In genomic region chr3:155854147-155854940, GRCh38 we compare ENCODE assay signal across 8 cellular contexts. TPM values are rescaled to one million over a fixed set of nuclear protein-coding genes. Genes with fewer than 3 reads are reported as not detected.
DNase-seq lines count a peak whose midpoint lies in the region; ATAC-seq, FAIRE-seq and TF ChIP-seq lines count a peak whose summit lies in the region.

SLC33A1 (minus strand) TSS chr3:155854427; CDS start chr3:155853997, 430 bp downstream.

- peaks cover 24% of the 10 kb centered on the region for H3K4me1 Mint-ChIP-seq in WTC11

- peaks cover 5% of the 10 kb centered on the region; the same call in 1 of the 2 replicates for H3K9me3 ChIP-seq in AG04450 (ENCODE audit: control insufficient read depth, insufficient read depth, low read length)
- no peaks in the 10 kb centered on the region for H3K9me3 ChIP-seq in small intestine (ENCODE audit: control insufficient read depth, low read depth)

- POLR2A ChIA-PET in AG04450 (lab: Yijun Ruan, JAX), result interaction anchor here (0.5 to 1.8 kb wide), 5 partner anchors 13 to 92 kb away, joined by 3 to 7 read pairs (median 4); partner anchors contain the start of genes C3orf33 and GMPS
- POLR2A ChIA-PET in WTC11 (lab: Charles Lee), result interaction anchor here (0.6 to 1.1 kb wide), 3 partner anchors 15 to 108 kb away, joined by 3 to 5 read pairs (median 4); partner anchors contain the start of gene C3orf33

- DNase-seq in AG04450 (ENCODE audit: low read depth, low spot score) (peak; percentile 98), NCI-H226 (peak; percentile 98), WTC11 (ENCODE audit: low spot score) (peak; percentile 97), cardiac fibroblast (ENCODE audit: low read depth in 2 of 2) (peak; percentile 100), iPS-NIHi11 (ENCODE audit: low spot score) (peak; percentile 98), small intestine (peak; percentile 100)

- whole genome bisulfite sequencing in small intestine, 3 donors, result 0 to 1% (median 0%) methylated on average over 50 of the region's 50 CpGs

- H3K27me3 Mint-ChIP-seq in WTC11 (ENCODE audit: low read depth), result peaks cover 8% of the 10 kb centered on the region; the same call in 1 of the 2 replicates

- FAIRE-seq in small intestine (lab: Jason Lieb, UNC), result no peak

- H3K4me3 ChIP-seq in AG04450 (ENCODE audit: low read depth, low read length), result peak within 1 kb of the TSS; percentile 97
- peak within 1 kb of the TSS; percentile 97 to 98 for H3K4me3 ChIP-seq in cardiac fibroblast (replicated peaks in 1 of 2; ENCODE audit: low read depth in 2 of 2, low read length in 2 of 2)
- H3K4me3 ChIP-seq in small intestine (ENCODE audit: low read depth in 1 of 2, low read length in 2 of 2), result peak within 1 kb of the TSS; percentile 82 to 94

- H3K27me3 ChIP-seq in AG04450 (ENCODE audit: control insufficient read depth, insufficient read depth, low read length) (no peaks in the 10 kb centered on the region), small intestine (ENCODE audit: control insufficient read depth in 2 of 2, insufficient read depth in 2 of 2, low read length in 2 of 2) (no peaks in the 10 kb centered on the region)

- H3K9me3 Mint-ChIP-seq in WTC11, result no peaks in the 10 kb centered on the region

- no peak for TF ChIP-seq CTCF in AG04450 (IDR thresholded peaks at IDR 0.05; ENCODE audit: low read depth, low read length)
- no peak for TF ChIP-seq CTCF in WTC11 (IDR thresholded peaks at IDR 0.05)
- no peak for TF ChIP-seq CTCF in cardiac fibroblast (IDR thresholded peaks at IDR 0.05; ENCODE audit: low read depth, low read length)

- peak within 1 kb of the TSS; percentile 97 for H3K4me3 Mint-ChIP-seq in WTC11

- peaks cover 2 to 12% of the 10 kb centered on the region in 2 donors for H3K4me1 ChIP-seq in small intestine (ENCODE audit: control insufficient read depth in 2 of 2, insufficient read depth in 1 of 2, low read depth in 1 of 2, low read length in 1 of 2)

- H3K27ac ChIP-seq in AG04450 (ENCODE audit: low read depth, low read length), result peak within 1 kb of the TSS; percentile 98
- peak within 1 kb of the TSS; percentile 94 to 99 for H3K27ac ChIP-seq in small intestine (ENCODE audit: low read depth in 1 of 2, low read length in 1 of 2)

- ATAC-seq in GM18909 (IDR thresholded peaks at IDR 0.05; ENCODE audit: poor library complexity, unreplicated experiment) (peak; percentile 95), HG03175 (IDR thresholded peaks at IDR 0.05; ENCODE audit: unreplicated experiment) (peak; percentile 94), WTC11 (peak; percentile 96)

- no peaks in the 10 kb centered on the region for H3K36me3 ChIP-seq in small intestine (ENCODE audit: control insufficient read depth in 2 of 2, insufficient read depth in 2 of 2, low read length in 2 of 2)

- peak within 1 kb of the TSS; percentile 98 for H3K27ac Mint-ChIP-seq in WTC11

- CTCF ChIA-PET in AG04450 (lab: Charles Lee), result interaction anchor here (5.9 kb wide), 1 partner anchor 49 kb away, joined by 40 read pairs; the partner anchor contains the start of gene C3orf33
- CTCF ChIA-PET in WTC11 (lab: Charles Lee), result interaction anchor here (1.2 to 2.4 kb wide), 3 partner anchors 16 to 48 kb away, joined by 5 to 31 read pairs (median 9); partner anchors contain the start of genes C3orf33 and GMPS

- no peaks in the 10 kb centered on the region for H3K36me3 Mint-ChIP-seq in WTC11

TF ChIP-seq in WTC11, 78 proteins besides CTCF, POLR2A, EP300 and RAD21 (continues in another document):
- peak; percentile 62 for TF ChIP-seq FOXP4 (CRISPR knock-in tag; IDR thresholded peaks at IDR 0.05)
- peak; percentile 25; the same call in 1 of the 2 replicates for TF ChIP-seq SMAD3 (CRISPR knock-in tag; IDR thresholded peaks at IDR 0.05; ENCODE audit: borderline replicate concordance)
- TF ChIP-seq ZNF138 (CRISPR knock-in tag; conservative IDR thresholded peaks at IDR 0.05), result no peak
- peak; percentile 83; the same call in 1 of the 2 replicates for TF ChIP-seq ARID4B (CRISPR knock-in tag; IDR thresholded peaks at IDR 0.05; ENCODE audit: borderline replicate concordance)
- TF ChIP-seq ZNF232 (CRISPR knock-in tag; IDR thresholded peaks at IDR 0.05), result peak; percentile 90; the same call in 1 of the 2 replicates
- peak; percentile 98 for TF ChIP-seq MAX (CRISPR knock-in tag; IDR thresholded peaks at IDR 0.05)
- no peak for TF ChIP-seq IRF1 (CRISPR knock-in tag; IDR thresholded peaks at IDR 0.05)
- peak; percentile 95 for TF ChIP-seq TEAD1 (CRISPR knock-in tag; IDR thresholded peaks at IDR 0.05)
- no peak for TF ChIP-seq ATF6 (CRISPR knock-in tag; IDR thresholded peaks at IDR 0.05)
- TF ChIP-seq CREB1 (CRISPR knock-in tag; IDR thresholded peaks at IDR 0.05), result peak; percentile 25; the same call in 1 of the 2 replicates
- TF ChIP-seq FOXK1 (CRISPR knock-in tag; IDR thresholded peaks at IDR 0.05), result peak; percentile 94
- peak; percentile 90 for TF ChIP-seq ETV6 (CRISPR knock-in tag; IDR thresholded peaks at IDR 0.05)
- no peak for TF ChIP-seq IRF2 (CRISPR knock-in tag; IDR thresholded peaks at IDR 0.05; ENCODE audit: borderline replicate concordance, low read depth)

RNA-seq across cellular contexts. Expression of gene SLC33A1, which starts in this region (rescaled TPM):
- polyA plus RNA-seq in AG04450 (2011; rRNA removed), result 23.0 and 27.8 TPM in 2 replicates
- polyA minus RNA-seq in AG04450 (2011; rRNA and poly(A)+ RNA removed), result 24.7 and 34.3 TPM in 2 replicates
- 19.8 to 24.9 TPM (median 21.6 TPM) in 3 replicates for total RNA-seq in WTC11 (2021)
- polyA plus RNA-seq in small intestine, result 10 to 100 TPM in 1 of 3 donors, 1 to 10 TPM in 2; 2.9 to 16.9 (median 3.5) TPM

Comparison
In these comparisons a context has a peak if more than half of its experiments do, and no peak if none do; other contexts are left out.
1. Peak in every context shown above with its lines: DNase-seq, ATAC-seq, H3K4me3 ChIP-seq and H3K27ac ChIP-seq.